Comparison of ENCODE assay signal across 15 cellular contexts in genomic region chr4:114226178-114226577, GRCh38.
DNase-seq lines count a peak whose midpoint lies in the region; ATAC-seq and TF ChIP-seq lines count a peak whose summit lies in the region.
"Had no signal": no experiment of that assay in that cellular context is flagged by ENCODE, and none has a peak within 500 bp of the region (broad histone marks: within the 10 kb centered on the region; RNA-seq: fewer than 3 reads in every experiment).

No MANE protein-coding gene starts in this region.

- no peaks in the 10 kb centered on the region for H3K4me1 ChIP-seq in foreskin keratinocyte
- peaks cover 6% of the 10 kb centered on the region for H3K4me1 ChIP-seq in osteoblast (ENCODE audit: insufficient read depth, low read length)
- H3K4me1 ChIP-seq: A549 had no signal

- no peaks in the 10 kb centered on the region for H3K36me3 Mint-ChIP-seq in WTC11
- H3K36me3 Mint-ChIP-seq in activated T-helper 2 cell treated with anti-CD3 and anti-CD28 coated beads, Interferon-gamma antibody, Interleukin-2, Interleukin-4, amounts not matched to agents 10 μg/mL and 5 μg/mL and 100 μg/mL, durations not matched to agents 14 hours and 24 hours and 36 hours (ENCODE audit: low read depth), result no peaks in the 10 kb centered on the region
- H3K36me3 Mint-ChIP-seq: CD4-positive, alpha-beta memory T cell; IgD-negative memory B cell had no signal

- no peak overlapping the region for H3K4me3 ChIP-seq in osteoblast (ENCODE audit: insufficient read depth, low read length)
- H3K4me3 ChIP-seq: A549 had no signal

- no peaks in the 10 kb centered on the region for H4K20me1 ChIP-seq in osteoblast (ENCODE audit: insufficient read depth, low read length)

- intact Hi-C loops in activated T-helper 2 cell treated with anti-CD3 and anti-CD28 coated beads, Interferon-gamma antibody, Interleukin-2, Interleukin-4, amounts not matched to agents 10 μg/mL and 5 μg/mL and 100 μg/mL, durations not matched to agents 14 hours and 24 hours and 36 hours (cut with micrococcal nuclease), result no loop called here

- CTCF ChIA-PET in WTC11 (lab: Charles Lee), result no interaction called here

- no peaks in the 10 kb centered on the region for H3K9me3 ChIP-seq in osteoblast (ENCODE audit: low read depth, low read length)
- H3K9me3 ChIP-seq: A549, BE2C had no signal

- H3K27me3 Mint-ChIP-seq in WTC11 (ENCODE audit: low read depth), result no peaks in the 10 kb centered on the region
- no peaks in the 10 kb centered on the region for H3K27me3 Mint-ChIP-seq in activated T-helper 2 cell treated with anti-CD3 and anti-CD28 coated beads, Interferon-gamma antibody, Interleukin-2, Interleukin-4, amounts not matched to agents 10 μg/mL and 5 μg/mL and 100 μg/mL, durations not matched to agents 14 hours and 24 hours and 36 hours (ENCODE audit: low read depth)
- H3K27me3 Mint-ChIP-seq: IgD-negative memory B cell had no signal

- ATAC-seq in WTC11 (peak; percentile 99), foreskin keratinocyte (peak; percentile 38)
- ATAC-seq: A549 had no signal

- no peaks in the 10 kb centered on the region for H3K79me2 ChIP-seq in osteoblast (ENCODE audit: insufficient read depth, low read length)

- no peak overlapping the region for H3K4me3 Mint-ChIP-seq in WTC11
- no peak overlapping the region for H3K4me3 Mint-ChIP-seq in activated T-helper 2 cell treated with anti-CD3 and anti-CD28 coated beads, Interferon-gamma antibody, Interleukin-2, Interleukin-4, amounts not matched to agents 10 μg/mL and 5 μg/mL and 100 μg/mL, durations not matched to agents 14 hours and 24 hours and 36 hours (ENCODE audit: low read depth)
- H3K4me3 Mint-ChIP-seq: CD4-positive, alpha-beta memory T cell; IgD-negative memory B cell had no signal

- H3K27ac ChIP-seq in foreskin keratinocyte (no peak overlapping the region), osteoblast (ENCODE audit: low read depth, low read length) (no peak overlapping the region)
- H3K27ac ChIP-seq: A549, C4-2B had no signal

- H3K27ac Mint-ChIP-seq in WTC11, result no peak overlapping the region
- H3K27ac Mint-ChIP-seq in activated T-helper 2 cell treated with anti-CD3 and anti-CD28 coated beads, Interferon-gamma antibody, Interleukin-2, Interleukin-4, amounts not matched to agents 10 μg/mL and 5 μg/mL and 100 μg/mL, durations not matched to agents 14 hours and 24 hours and 36 hours, result no peak overlapping the region
- H3K27ac Mint-ChIP-seq: CD4-positive, alpha-beta memory T cell; IgD-negative memory B cell had no signal

- POLR2A ChIA-PET in WTC11 (lab: Charles Lee), result no interaction called here

- H3K9me3 Mint-ChIP-seq in WTC11, result no peaks in the 10 kb centered on the region
- no peaks in the 10 kb centered on the region for H3K9me3 Mint-ChIP-seq in activated T-helper 2 cell treated with anti-CD3 and anti-CD28 coated beads, Interferon-gamma antibody, Interleukin-2, Interleukin-4, amounts not matched to agents 10 μg/mL and 5 μg/mL and 100 μg/mL, durations not matched to agents 14 hours and 24 hours and 36 hours
- H3K9me3 Mint-ChIP-seq: CD4-positive, alpha-beta memory T cell; IgD-negative memory B cell had no signal

- H3K36me3 ChIP-seq in osteoblast (ENCODE audit: insufficient read depth, low read length), result no peaks in the 10 kb centered on the region
- H3K36me3 ChIP-seq: BE2C had no signal

- peaks cover 17% of the 10 kb centered on the region for H3K4me1 Mint-ChIP-seq in WTC11
- no peaks in the 10 kb centered on the region for H3K4me1 Mint-ChIP-seq in activated T-helper 2 cell treated with anti-CD3 and anti-CD28 coated beads, Interferon-gamma antibody, Interleukin-2, Interleukin-4, amounts not matched to agents 10 μg/mL and 5 μg/mL and 100 μg/mL, durations not matched to agents 14 hours and 24 hours and 36 hours (ENCODE audit: low read depth)
- H3K4me1 Mint-ChIP-seq: CD4-positive, alpha-beta memory T cell; IgD-negative memory B cell had no signal

- no peaks in the 10 kb centered on the region for H3K27me3 ChIP-seq in foreskin keratinocyte
- no peaks in the 10 kb centered on the region for H3K27me3 ChIP-seq in osteoblast (ENCODE audit: insufficient read depth, low read length)
- H3K27me3 ChIP-seq: BE2C had no signal

- H2AFZ ChIP-seq in osteoblast (ENCODE audit: low read length), result peak overlapping the region; percentile 37

- no peak overlapping the region for H3K4me2 ChIP-seq in osteoblast (ENCODE audit: insufficient read depth, low read length)
- H3K4me2 ChIP-seq: A549 had no signal

- no peak for TF ChIP-seq CTCF in WTC11 (IDR thresholded peaks at IDR 0.05)
- TF ChIP-seq CTCF in foreskin keratinocyte (conservative IDR thresholded peaks at IDR 0.05), result no peak
- no peak for TF ChIP-seq CTCF in osteoblast (IDR thresholded peaks at IDR 0.05; ENCODE audit: extremely low read depth, low read depth, low read length)

- DNase-seq in WTC11 (ENCODE audit: low spot score) (peak; percentile 22), foreskin keratinocyte (no peak), osteoblast (ENCODE audit: insufficient read length, low spot score, missing footprints) (no peak), glomerular visceral epithelial cell (ENCODE audit: extremely low spot score) (no peak)
- DNase-seq in activated CD4-positive, alpha-beta T cell treated with anti-CD3 and anti-CD28 coated beads, Interleukin-2, amount 50 U/mL, for 48 hours, result no peak
- DNase-seq in activated T-helper 2 cell treated with anti-CD3 and anti-CD28 coated beads, Interferon-gamma antibody, Interleukin-2, Interleukin-4, amounts not matched to agents 10 μg/mL and 5 μg/mL and 100 μg/mL, durations not matched to agents 14 hours and 24 hours and 36 hours (ENCODE audit: low spot score), result no peak
- DNase-seq: BE2C; CD4-positive, alpha-beta memory T cell; COR-L47; DND-41; GDM1; H7 had no signal

TF ChIP-seq in WTC11, 78 proteins besides CTCF, POLR2A, EP300 and RAD21:
- TF ChIP-seq TCF7 (CRISPR knock-in tag; IDR thresholded peaks at IDR 0.05; ENCODE audit: low read depth) (no peak), E2F5 (CRISPR knock-in tag; IDR thresholded peaks at IDR 0.05) (no peak), ATF1 (CRISPR knock-in tag; IDR thresholded peaks at IDR 0.05) (no peak), ATF6 (CRISPR knock-in tag; IDR thresholded peaks at IDR 0.05) (no peak), ZNF317 (CRISPR knock-in tag; IDR thresholded peaks at IDR 0.05; ENCODE audit: borderline replicate concordance, low read depth) (no peak), ZNF396 (CRISPR knock-in tag; IDR thresholded peaks at IDR 0.05; ENCODE audit: borderline replicate concordance) (no peak), NFE2L1 (CRISPR knock-in tag; IDR thresholded peaks at IDR 0.05) (no peak), NFYB (CRISPR knock-in tag; conservative IDR thresholded peaks at IDR 0.05; ENCODE audit: low read depth) (no peak), HMGA2 (CRISPR knock-in tag; IDR thresholded peaks at IDR 0.05) (no peak), E2F1 (CRISPR knock-in tag; IDR thresholded peaks at IDR 0.05) (no peak), ZBTB43 (CRISPR knock-in tag; IDR thresholded peaks at IDR 0.05) (no peak), CREB1 (CRISPR knock-in tag; IDR thresholded peaks at IDR 0.05) (no peak), NR2C2 (CRISPR knock-in tag; IDR thresholded peaks at IDR 0.05) (no peak), KAT7 (CRISPR knock-in tag; IDR thresholded peaks at IDR 0.05; ENCODE audit: borderline replicate concordance) (no peak)
